19 cellular contexts compared by ENCODE assay signal in genomic region chr5:138372225-138372624, GRCh38. TPM values are rescaled to one million over a fixed set of nuclear protein-coding genes. Genes with fewer than 3 reads are reported as not detected.
DNase-seq lines count a peak whose midpoint lies in the region; ATAC-seq lines count a peak whose summit lies in the region.
"Had no signal": no experiment of that assay in that cellular context is flagged by ENCODE, and none has a peak within 500 bp of the region (broad histone marks: within the 10 kb centered on the region; RNA-seq: fewer than 3 reads in every experiment).

No MANE protein-coding gene starts in this region.

- CTCF ChIA-PET in activated naive CD4-positive, alpha-beta T cell treated with anti-CD3 and anti-CD28 coated beads for 36 hours (lab: Charles Lee) = interaction anchor here (7.6 kb wide), 1 partner anchor 19 kb away, joined by 63 read pairs; the partner anchor contains the start of gene KDM3B

- no peaks in the 10 kb centered on the region for H3K27me3 Mint-ChIP-seq in activated T-helper 17 cell treated with anti-CD3 and anti-CD28 coated beads, Interleukin-2, amount 50 U/mL, for 72 hours
- H3K27me3 Mint-ChIP-seq in activated naive CD4-positive, alpha-beta T cell treated with anti-CD3 and anti-CD28 coated beads for 36 hours (ENCODE audit: low read depth) = no peaks in the 10 kb centered on the region
- H3K27me3 Mint-ChIP-seq: activated naive CD8-positive, alpha-beta T cell treated with anti-CD3 and anti-CD28 coated beads, Interleukin-2, amount 10 ng/mL, durations not matched to agents 7 days and 5 days; IgD-negative memory B cell had no signal

- no peak overlapping the region for H3K4me3 Mint-ChIP-seq in activated T-helper 17 cell treated with anti-CD3 and anti-CD28 coated beads, Interleukin-2, amount 50 U/mL, for 72 hours
- no peak overlapping the region for H3K4me3 Mint-ChIP-seq in activated naive CD4-positive, alpha-beta T cell treated with anti-CD3 and anti-CD28 coated beads for 36 hours
- H3K4me3 Mint-ChIP-seq: activated naive CD8-positive, alpha-beta T cell treated with anti-CD3 and anti-CD28 coated beads, Interleukin-2, amount 10 ng/mL, durations not matched to agents 7 days and 5 days; IgD-negative memory B cell had no signal

- H3K27ac Mint-ChIP-seq in activated T-helper 17 cell treated with anti-CD3 and anti-CD28 coated beads, Interleukin-2, amount 50 U/mL, for 72 hours = peak overlapping the region; percentile 33
- H3K27ac Mint-ChIP-seq in activated naive CD4-positive, alpha-beta T cell treated with anti-CD3 and anti-CD28 coated beads for 36 hours = no peak overlapping the region
- H3K27ac Mint-ChIP-seq: IgD-negative memory B cell had no signal

- H3K9me3 Mint-ChIP-seq in activated T-helper 17 cell treated with anti-CD3 and anti-CD28 coated beads, Interleukin-2, amount 50 U/mL, for 72 hours = no peaks in the 10 kb centered on the region
- H3K9me3 Mint-ChIP-seq in activated naive CD4-positive, alpha-beta T cell treated with anti-CD3 and anti-CD28 coated beads for 36 hours = no peaks in the 10 kb centered on the region
- H3K9me3 Mint-ChIP-seq: activated naive CD8-positive, alpha-beta T cell treated with anti-CD3 and anti-CD28 coated beads, Interleukin-2, amount 10 ng/mL, durations not matched to agents 7 days and 5 days; IgD-negative memory B cell had no signal

- peaks cover 48% of the 10 kb centered on the region for H3K36me3 Mint-ChIP-seq in activated T-helper 17 cell treated with anti-CD3 and anti-CD28 coated beads, Interleukin-2, amount 50 U/mL, for 72 hours (ENCODE audit: low read depth)
- H3K36me3 Mint-ChIP-seq in activated naive CD4-positive, alpha-beta T cell treated with anti-CD3 and anti-CD28 coated beads for 36 hours (ENCODE audit: low read depth) = peaks cover 8% of the 10 kb centered on the region
- H3K36me3 Mint-ChIP-seq: IgD-negative memory B cell had no signal

- DNase-seq in HuH-7.5 (ENCODE audit: low spot score) = no peak
- no peak for DNase-seq in activated naive CD4-positive, alpha-beta T cell treated with anti-CD3 and anti-CD28 coated beads for 36 hours
- DNase-seq: activated naive CD8-positive, alpha-beta T cell treated with anti-CD3 and anti-CD28 coated beads, Interleukin-2, amount 10 ng/mL, durations not matched to agents 7 days and 5 days; BE2C; DMS79; foreskin melanocyte; NCI-H1092; NCI-H226; stimulated activated CD4-positive, alpha-beta T cell treated with anti-CD3 and anti-CD28 coated beads, Interleukin-4, amount 100 ng/mL, for 4 hours; stimulated activated naive CD4-positive, alpha-beta T cell treated with Interleukin-2 at 50 U/mL for 16 hours had no signal

- ATAC-seq in GM18508 (IDR thresholded peaks at IDR 0.05; ENCODE audit: insufficient read depth, unreplicated experiment) (peak; percentile 42), GM19468 (IDR thresholded peaks at IDR 0.05; ENCODE audit: extremely low read depth, unreplicated experiment) (peak; percentile 58), HG02884 (IDR thresholded peaks at IDR 0.05; ENCODE audit: unreplicated experiment) (peak; percentile 78), GM19328 (IDR thresholded peaks at IDR 0.05; ENCODE audit: unreplicated experiment) (no peak), HG03439 (IDR thresholded peaks at IDR 0.05; ENCODE audit: unreplicated experiment) (no peak)
- peak; percentile 89 for ATAC-seq in activated T-helper 17 cell treated with anti-CD3 and anti-CD28 coated beads, Interleukin-2, amount 50 U/mL, for 72 hours (replicated peaks)
- ATAC-seq: sciatic nerve had no signal

- H3K4me1 Mint-ChIP-seq in activated T-helper 17 cell treated with anti-CD3 and anti-CD28 coated beads, Interleukin-2, amount 50 U/mL, for 72 hours = peaks cover 18% of the 10 kb centered on the region
- peaks cover 31% of the 10 kb centered on the region for H3K4me1 Mint-ChIP-seq in activated naive CD4-positive, alpha-beta T cell treated with anti-CD3 and anti-CD28 coated beads for 36 hours (ENCODE audit: low read depth)

- intact Hi-C loops in activated naive CD4-positive, alpha-beta T cell treated with anti-CD3 and anti-CD28 coated beads for 36 hours (cut with micrococcal nuclease) = no loop called here

RNA-seq across cellular contexts. Expression of gene KDM3B, which starts 19.7 kb away (rescaled TPM):
- 10 to 100 TPM; 42.1 to 51.4 TPM for total RNA-seq in activated T-helper 17 cell treated with anti-CD3 and anti-CD28 coated beads, Interleukin-2, amount 50 U/mL, for 72 hours
- total RNA-seq in activated naive CD4-positive, alpha-beta T cell treated with anti-CD3 and anti-CD28 coated beads for 36 hours = 10 to 100 TPM; 33.4 to 36.2 TPM

RNA-seq across cellular contexts. Expression of gene FAM53C, which starts 34.2 kb away (rescaled TPM):
- total RNA-seq in activated T-helper 17 cell treated with anti-CD3 and anti-CD28 coated beads, Interleukin-2, amount 50 U/mL, for 72 hours = 10 to 100 TPM; 32.7 to 45.8 TPM
- 10 to 100 TPM; 20.7 to 21.8 TPM for total RNA-seq in activated naive CD4-positive, alpha-beta T cell treated with anti-CD3 and anti-CD28 coated beads for 36 hours

RNA-seq across cellular contexts. Expression of gene CDC25C, which starts 40.6 kb away (rescaled TPM):
- 10 to 100 TPM; 11.5 to 19.7 TPM for total RNA-seq in activated T-helper 17 cell treated with anti-CD3 and anti-CD28 coated beads, Interleukin-2, amount 50 U/mL, for 72 hours
- 10 to 100 TPM; 23.2 to 26.6 TPM for total RNA-seq in activated naive CD4-positive, alpha-beta T cell treated with anti-CD3 and anti-CD28 coated beads for 36 hours
- total RNA-seq: mesenteric fat pad, sciatic nerve had no signal

Comparison
In these comparisons a context has a peak if more than half of its experiments do, and no peak if none do; other contexts are left out.
1. ATAC-seq: peak in GM18508 (single experiment), GM19468 (single experiment), HG02884 (single experiment) and activated T-helper 17 cell treated with anti-CD3 and anti-CD28 coated beads, Interleukin-2, amount 50 U/mL, for 72 hours (single experiment); none in GM19328 (single experiment) and HG03439 (single experiment).